In the genomic region with DNA sequence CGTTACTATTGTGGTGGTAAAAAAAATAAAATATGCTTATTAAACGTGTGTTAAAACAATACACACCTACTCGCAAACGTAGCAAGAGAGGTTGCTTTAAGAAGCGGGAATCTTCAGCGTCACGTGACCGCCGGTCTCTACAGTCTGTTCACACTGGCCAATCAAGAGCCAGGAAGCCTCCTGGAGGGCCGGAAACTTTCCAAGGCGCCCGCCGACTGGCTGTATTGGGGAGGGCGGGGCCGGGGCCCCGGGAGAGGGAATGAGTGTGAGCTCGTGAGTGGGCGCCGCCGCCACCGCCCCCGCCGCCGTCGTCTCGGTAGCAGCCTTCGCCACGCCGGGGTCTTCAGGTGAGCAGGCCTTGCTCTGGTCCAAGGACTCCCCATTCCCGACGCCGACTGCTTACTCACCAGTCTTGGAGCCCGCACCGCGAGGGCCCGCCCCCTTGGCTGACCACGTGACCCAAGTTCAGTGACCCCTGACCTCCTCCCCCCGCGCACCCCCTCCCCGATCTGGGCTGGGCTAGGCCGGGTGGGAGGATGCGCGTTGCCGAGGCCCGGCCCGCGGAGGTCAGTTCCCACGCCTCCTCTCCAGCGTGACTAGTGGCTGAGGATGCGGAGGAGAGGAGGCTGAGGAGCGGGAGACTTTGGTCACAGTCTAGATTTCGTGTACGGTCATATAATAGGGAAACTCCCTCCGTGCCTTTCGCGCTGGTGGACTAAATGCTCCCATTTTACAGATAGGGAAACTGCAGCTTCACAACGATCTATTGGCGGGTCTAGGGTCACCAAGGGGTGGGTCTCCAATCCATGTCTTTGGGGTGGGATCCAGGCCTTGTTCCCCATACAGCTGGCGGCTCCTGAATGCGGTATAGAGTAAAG, we compare ENCODE assay signal across 8 cellular contexts. TPM values are rescaled to one million over a fixed set of nuclear protein-coding genes. Genes with fewer than 3 reads are reported as not detected.
DNase-seq lines count a peak whose midpoint lies in the region; ATAC-seq and TF ChIP-seq lines count a peak whose summit lies in the region.

A gene with protein sequence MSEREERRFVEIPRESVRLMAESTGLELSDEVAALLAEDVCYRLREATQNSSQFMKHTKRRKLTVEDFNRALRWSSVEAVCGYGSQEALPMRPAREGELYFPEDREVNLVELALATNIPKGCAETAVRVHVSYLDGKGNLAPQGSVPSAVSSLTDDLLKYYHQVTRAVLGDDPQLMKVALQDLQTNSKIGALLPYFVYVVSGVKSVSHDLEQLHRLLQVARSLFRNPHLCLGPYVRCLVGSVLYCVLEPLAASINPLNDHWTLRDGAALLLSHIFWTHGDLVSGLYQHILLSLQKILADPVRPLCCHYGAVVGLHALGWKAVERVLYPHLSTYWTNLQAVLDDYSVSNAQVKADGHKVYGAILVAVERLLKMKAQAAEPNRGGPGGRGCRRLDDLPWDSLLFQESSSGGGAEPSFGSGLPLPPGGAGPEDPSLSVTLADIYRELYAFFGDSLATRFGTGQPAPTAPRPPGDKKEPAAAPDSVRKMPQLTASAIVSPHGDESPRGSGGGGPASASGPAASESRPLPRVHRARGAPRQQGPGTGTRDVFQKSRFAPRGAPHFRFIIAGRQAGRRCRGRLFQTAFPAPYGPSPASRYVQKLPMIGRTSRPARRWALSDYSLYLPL (plus strand): TSS at position 253 of the 878 bp plus-strand sequence. CDS start 4,388 bp downstream, outside the sequence.

- H3K27ac ChIP-seq in osteoblast (ENCODE audit: low read depth, low read length) (peak within 1 kb of the TSS; percentile 90), thoracic aorta (peak within 1 kb of the TSS; percentile 84 to 88)

- H3K9me3 Mint-ChIP-seq in HFFc6 = no peaks in the 10 kb centered on the region
- no peaks in the 10 kb centered on the region for H3K9me3 Mint-ChIP-seq in activated naive CD4-positive, alpha-beta T cell treated with anti-CD3 and anti-CD28 coated beads, Interleukin-2, amount 50 U/mL, for 72 hours

- H3K36me3 ChIP-seq in osteoblast (ENCODE audit: insufficient read depth, low read length) (peaks cover 23% of the 10 kb centered on the region), thoracic aorta (peaks cover 18% of the 10 kb centered on the region)

- H3K27me3 Mint-ChIP-seq in HFFc6 (ENCODE audit: insufficient read depth) = no peaks in the 10 kb centered on the region; the same call in 1 of the 2 replicates

- DNase-seq in GM04504 (ENCODE audit: low read depth) (peak; percentile 92), HFFc6 (peak; percentile 94), NB4 (ENCODE audit: low read depth) (peak; percentile 98), glomerular visceral epithelial cell (ENCODE audit: extremely low spot score) (peak; percentile 96), osteoblast (ENCODE audit: insufficient read length, low spot score, missing footprints) (peak; percentile 98), thoracic aorta (ENCODE audit: low spot score) (peak; percentile 96)
- DNase-seq in activated naive CD4-positive, alpha-beta T cell treated with anti-CD3 and anti-CD28 coated beads, Interleukin-2, amount 50 U/mL, for 72 hours (ENCODE audit: low spot score in 2 of 2) = peak; percentile 94 to 98

- H3K79me2 ChIP-seq in osteoblast (ENCODE audit: insufficient read depth, low read length) = peaks cover 19% of the 10 kb centered on the region

- H2AFZ ChIP-seq in osteoblast (ENCODE audit: low read length) = peak within 1 kb of the TSS; percentile 95

- H3K4me1 ChIP-seq in osteoblast (ENCODE audit: insufficient read depth, low read length) (peaks cover 18% of the 10 kb centered on the region), thoracic aorta (ENCODE audit: control insufficient read depth in 1 of 2, low read depth in 2 of 2) (peaks cover 12 to 19% of the 10 kb centered on the region in 2 donors)

- peak within 1 kb of the TSS; percentile 95 for H3K27ac Mint-ChIP-seq in HFFc6
- peak within 1 kb of the TSS; percentile 87 to 92 for H3K27ac Mint-ChIP-seq in activated naive CD4-positive, alpha-beta T cell treated with anti-CD3 and anti-CD28 coated beads, Interleukin-2, amount 50 U/mL, for 72 hours

- H4K20me1 ChIP-seq in osteoblast (ENCODE audit: insufficient read depth, low read length) = no peaks in the 10 kb centered on the region

- TF ChIP-seq POLR2A in NB4 (IDR thresholded peaks at IDR 0.05; ENCODE audit: extremely low read depth, insufficient read length) = peak; percentile 71

- H3K4me2 ChIP-seq in osteoblast (ENCODE audit: insufficient read depth, low read length) = peak within 1 kb of the TSS; percentile 87

- H3K27me3 ChIP-seq in osteoblast (ENCODE audit: insufficient read depth, low read length) (no peaks in the 10 kb centered on the region), thoracic aorta (replicated peaks; ENCODE audit: insufficient read depth) (no peaks in the 10 kb centered on the region)

- ATAC-seq in SK-N-SH treated with all-trans-retinoic acid at 6 μM for 48 hours = peak; percentile 94
- ATAC-seq in activated naive CD4-positive, alpha-beta T cell treated with anti-CD3 and anti-CD28 coated beads, Interleukin-2, amount 50 U/mL, for 72 hours = peak; percentile 92 to 94
- peak; percentile 97 for ATAC-seq in thoracic aorta (ENCODE audit: insufficient number of reproducible peaks, low FRiP score, low read depth)

- H3K4me3 ChIP-seq in NB4 (ENCODE audit: low read depth, low read length) = peak within 1 kb of the TSS; percentile 87
- H3K4me3 ChIP-seq in osteoblast (ENCODE audit: insufficient read depth, low read length) = peak within 1 kb of the TSS; percentile 84
- peak within 1 kb of the TSS; percentile 82 for H3K4me3 ChIP-seq in thoracic aorta

- TF ChIP-seq CTCF in HFFc6 (IDR thresholded peaks at IDR 0.05) (no peak), NB4 (IDR thresholded peaks at IDR 0.05; ENCODE audit: low read depth, low read length) (no peak), osteoblast (IDR thresholded peaks at IDR 0.05; ENCODE audit: extremely low read depth, low read depth, low read length) (no peak), thoracic aorta (IDR thresholded peaks at IDR 0.05) (no peak)

- H3K36me3 Mint-ChIP-seq in HFFc6 (ENCODE audit: low read depth) = peaks cover 23% of the 10 kb centered on the region
- H3K36me3 Mint-ChIP-seq in activated naive CD4-positive, alpha-beta T cell treated with anti-CD3 and anti-CD28 coated beads, Interleukin-2, amount 50 U/mL, for 72 hours = peaks cover 4 to 11% of the 10 kb centered on the region in 2 donors

- H3K4me1 Mint-ChIP-seq in HFFc6 (ENCODE audit: low read depth) = peaks cover 22% of the 10 kb centered on the region

- peak within 1 kb of the TSS; percentile 93 for H3K4me3 Mint-ChIP-seq in HFFc6

- no peaks in the 10 kb centered on the region for H3K9me3 ChIP-seq in osteoblast (ENCODE audit: low read depth, low read length)
- H3K9me3 ChIP-seq in thoracic aorta = no peaks in the 10 kb centered on the region

TF ChIP-seq in SK-N-SH treated with all-trans-retinoic acid at 6 μM for 48 hours, 23 proteins besides CTCF, POLR2A, EP300 and RAD21:
- TF ChIP-seq ZNF70 (CRISPR knock-in tag; IDR thresholded peaks at IDR 0.05) (peak; percentile 11; the same call in 1 of the 2 replicates), ESRRG (CRISPR knock-in tag; IDR thresholded peaks at IDR 0.05) (no peak), CSDC2 (CRISPR knock-in tag; IDR thresholded peaks at IDR 0.05) (no peak)
- TF ChIP-seq, protein P1, sequence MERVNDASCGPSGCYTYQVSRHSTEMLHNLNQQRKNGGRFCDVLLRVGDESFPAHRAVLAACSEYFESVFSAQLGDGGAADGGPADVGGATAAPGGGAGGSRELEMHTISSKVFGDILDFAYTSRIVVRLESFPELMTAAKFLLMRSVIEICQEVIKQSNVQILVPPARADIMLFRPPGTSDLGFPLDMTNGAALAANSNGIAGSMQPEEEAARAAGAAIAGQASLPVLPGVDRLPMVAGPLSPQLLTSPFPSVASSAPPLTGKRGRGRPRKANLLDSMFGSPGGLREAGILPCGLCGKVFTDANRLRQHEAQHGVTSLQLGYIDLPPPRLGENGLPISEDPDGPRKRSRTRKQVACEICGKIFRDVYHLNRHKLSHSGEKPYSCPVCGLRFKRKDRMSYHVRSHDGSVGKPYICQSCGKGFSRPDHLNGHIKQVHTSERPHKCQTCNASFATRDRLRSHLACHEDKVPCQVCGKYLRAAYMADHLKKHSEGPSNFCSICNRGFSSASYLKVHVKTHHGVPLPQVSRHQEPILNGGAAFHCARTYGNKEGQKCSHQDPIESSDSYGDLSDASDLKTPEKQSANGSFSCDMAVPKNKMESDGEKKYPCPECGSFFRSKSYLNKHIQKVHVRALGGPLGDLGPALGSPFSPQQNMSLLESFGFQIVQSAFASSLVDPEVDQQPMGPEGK (CRISPR knock-in tag; IDR thresholded peaks at IDR 0.05; ENCODE audit: borderline replicate concordance) = peak; percentile 89; the same call in 1 of the 2 replicates

RNA-seq across cellular contexts. Expression of the gene that starts here (rescaled TPM):
- total RNA-seq in HFFc6 (2021; fragmentation: NEBNext Ultra II Directional; extraction: Animal tissue kit (Norgen Biotek cat#: 25700)) = 10 to 100 TPM in 5 of 6 experiments, 1 to 10 TPM in 1; 9.9 to 12.7 (median 10.6) TPM
- 10 to 100 TPM; 16.7 to 32.2 TPM for total RNA-seq in activated naive CD4-positive, alpha-beta T cell treated with anti-CD3 and anti-CD28 coated beads, Interleukin-2, amount 50 U/mL, for 72 hours
- total RNA-seq in osteoblast (21.2 and 22.1 TPM in 2 replicates), thoracic aorta (10 to 100 TPM; 18.5 to 22.2 TPM)

Comparison
In these comparisons a context has a peak if more than half of its experiments do, and no peak if none do; other contexts are left out.
1. Peak in every context shown above with its lines: DNase-seq, ATAC-seq, H3K4me3 ChIP-seq and H3K27ac ChIP-seq.